ENCODE assay signal across 11 cellular contexts in genomic region chr15:58773024-58773423, GRCh38. TPM values are rescaled to one million over a fixed set of nuclear protein-coding genes. Genes with fewer than 3 reads are reported as not detected.
DNase-seq lines count a peak whose midpoint lies in the region; ATAC-seq and TF ChIP-seq lines count a peak whose summit lies in the region.
"Had no signal": no experiment of that assay in that cellular context is flagged by ENCODE, and none has a peak within 500 bp of the region (broad histone marks: within the 10 kb centered on the region; RNA-seq: fewer than 3 reads in every experiment).

No MANE protein-coding gene starts in this region.

- peak overlapping the region; percentile 92 for H3K4me3 Mint-ChIP-seq in CD8-positive, alpha-beta T cell
- H3K4me3 Mint-ChIP-seq in T-helper 17 cell = no peak overlapping the region

- DNase-seq in CD8-positive, alpha-beta T cell = no peak
- no peak for DNase-seq in epithelial cell of proximal tubule (ENCODE audit: low read depth)
- DNase-seq in psoas muscle = no peak
- DNase-seq in substantia nigra (lab: John Stamatoyannopoulos, UW) = no peak
- DNase-seq in NCI-H345 (lab: John Stamatoyannopoulos, UW) = no peak
- no peak for DNase-seq in T-helper 17 cell
- DNase-seq in stimulated activated naive CD8-positive, alpha-beta T cell treated with anti-CD3 and anti-CD28 coated beads, Interleukin-15, Interleukin-2, amounts not matched to agents 100 U/mL and 50 U/mL, for 24 hours = no peak
- DNase-seq: activated CD4-positive, alpha-beta T cell treated with anti-CD3 and anti-CD28 coated beads, Interleukin-2, amount 50 U/mL, for 48 hours; effector CD4-positive, alpha-beta T cell; NCI-H2171 treated with DMSO at 0.1 percent for 48 hours had no signal

- H3K9me2 ChIP-seq in OCI-LY1 (ENCODE audit: low read depth, low read length) = no peaks in the 10 kb centered on the region

- 68 to 76% (median 72%) methylated on average over 4 of the region's 4 CpGs for WGBS in psoas muscle, 3 donors

- no peaks in the 10 kb centered on the region for H3K36me3 ChIP-seq in CD8-positive, alpha-beta T cell (ENCODE audit: insufficient read depth, low read length)
- H3K36me3 ChIP-seq in OCI-LY1 (ENCODE audit: insufficient read depth, low read length) = no peaks in the 10 kb centered on the region
- H3K36me3 ChIP-seq in psoas muscle (ENCODE audit: insufficient read depth in 1 of 2, low read depth in 1 of 2) = no peaks in the 10 kb centered on the region

- H3K4me2 ChIP-seq in OCI-LY1 (ENCODE audit: low read length) = peak overlapping the region; percentile 97

- no peak overlapping the region for H3K4me3 ChIP-seq in CD8-positive, alpha-beta T cell (ENCODE audit: low read depth, low read length)
- H3K4me3 ChIP-seq in OCI-LY1 (ENCODE audit: low read depth, low read length, poor library complexity, severe bottlenecking) (peak overlapping the region; percentile 84), epithelial cell of proximal tubule (ENCODE audit: low read depth, low read length) (peak overlapping the region; percentile 85), psoas muscle (peak overlapping the region; percentile 97)

- peak overlapping the region; percentile 81 for H3K9ac ChIP-seq in OCI-LY1 (ENCODE audit: low read length)

- intact Hi-C loops in CD8-positive, alpha-beta T cell (cut with DNase I, micrococcal nuclease) = loop anchor here (10.0 kb wide), 3 partner anchors 332 to 912 kb away; partner anchors contain the start of genes BNIP2 (in 1 of the 2), CCNB2 (in 1 of the 2) and GTF2A2 (in 1 of the 2)
- intact Hi-C loops in psoas muscle (cut with DNase I) = loop anchor here in 1 of 2 donors (5.0 kb wide), 1 partner anchor 546 kb away; no protein-coding TSS in a partner anchor

- no peak overlapping the region for H2AFZ ChIP-seq in OCI-LY1 (ENCODE audit: low read length)

- POLR2A ChIA-PET in CD8-positive, alpha-beta T cell (lab: Charles Lee) = no interaction called here

- peaks cover 38% of the 10 kb centered on the region for H3K4me1 ChIP-seq in CD8-positive, alpha-beta T cell (ENCODE audit: insufficient read depth, low read length)
- H3K4me1 ChIP-seq in OCI-LY1 (ENCODE audit: insufficient read depth, low read length, severe bottlenecking) = peaks cover 49% of the 10 kb centered on the region
- peaks cover 34% of the 10 kb centered on the region for H3K4me1 ChIP-seq in psoas muscle

- H3F3A ChIP-seq in OCI-LY1 (ENCODE audit: insufficient read depth, low read length) = no peaks in the 10 kb centered on the region

- peaks cover 29% of the 10 kb centered on the region for H3K4me1 Mint-ChIP-seq in CD8-positive, alpha-beta T cell (ENCODE audit: low read depth)
- H3K4me1 Mint-ChIP-seq in T-helper 17 cell = peaks cover 12% of the 10 kb centered on the region

- peaks cover 8% of the 10 kb centered on the region for H3K36me3 Mint-ChIP-seq in CD8-positive, alpha-beta T cell
- H3K36me3 Mint-ChIP-seq in T-helper 17 cell (ENCODE audit: low read depth) = peaks cover 3% of the 10 kb centered on the region

- no peaks in the 10 kb centered on the region for H3K9me3 ChIP-seq in CD8-positive, alpha-beta T cell (ENCODE audit: low read length)
- H3K9me3 ChIP-seq in OCI-LY1 (ENCODE audit: low read length) (no peaks in the 10 kb centered on the region), psoas muscle (no peaks in the 10 kb centered on the region), T-helper 17 cell (ENCODE audit: control insufficient read depth, low read length, poor library complexity, severe bottlenecking) (no peaks in the 10 kb centered on the region)

- H3K27ac Mint-ChIP-seq in CD8-positive, alpha-beta T cell = no peak overlapping the region
- no peak overlapping the region for H3K27ac Mint-ChIP-seq in T-helper 17 cell

- no peak for ATAC-seq in CD8-positive, alpha-beta T cell
- ATAC-seq in psoas muscle (no peak), T-helper 17 cell (no peak)
- ATAC-seq in stimulated activated naive CD8-positive, alpha-beta T cell treated with anti-CD3 and anti-CD28 coated beads, Interleukin-15, Interleukin-2, amounts not matched to agents 100 U/mL and 50 U/mL, for 24 hours = no peak

- H4K20me1 ChIP-seq in OCI-LY1 (ENCODE audit: insufficient read depth, low read length) = no peaks in the 10 kb centered on the region

- peaks cover 50% of the 10 kb centered on the region for H3K79me2 ChIP-seq in OCI-LY1 (ENCODE audit: insufficient read depth, low read length)

- H3K9me3 Mint-ChIP-seq in CD8-positive, alpha-beta T cell = no peaks in the 10 kb centered on the region

- CTCF ChIA-PET in CD8-positive, alpha-beta T cell (lab: Charles Lee) = interaction anchor here (0.6 kb wide), 1 partner anchor 17 kb away, joined by 3 read pairs; no protein-coding TSS in a partner anchor

- H3K27ac ChIP-seq in CD8-positive, alpha-beta T cell (ENCODE audit: low read depth, low read length) = no peak overlapping the region
- H3K27ac ChIP-seq in OCI-LY1 (ENCODE audit: low read depth, low read length, poor library complexity, severe bottlenecking) = peak overlapping the region; percentile 5
- H3K27ac ChIP-seq in psoas muscle = no peak overlapping the region
- H3K27ac ChIP-seq in substantia nigra (ENCODE audit: low read depth, low read length, poor library complexity, severe bottlenecking) = no peak overlapping the region

- H3K27me3 Mint-ChIP-seq in CD8-positive, alpha-beta T cell (ENCODE audit: low read depth) = no peaks in the 10 kb centered on the region
- H3K27me3 Mint-ChIP-seq in T-helper 17 cell = no peaks in the 10 kb centered on the region

- no peaks in the 10 kb centered on the region for H3K27me3 ChIP-seq in CD8-positive, alpha-beta T cell (ENCODE audit: insufficient read depth, low read length)
- H3K27me3 ChIP-seq in OCI-LY1 (ENCODE audit: insufficient read depth, low read length) (no peaks in the 10 kb centered on the region), psoas muscle (ENCODE audit: insufficient read depth in 3 of 3, low read length in 2 of 3) (no peaks in the 10 kb centered on the region)

- TF ChIP-seq CTCF in CD8-positive, alpha-beta T cell (IDR thresholded peaks at IDR 0.05) = no peak
- TF ChIP-seq CTCF in OCI-LY1 (IDR thresholded peaks at IDR 0.05; ENCODE audit: low read length) = no peak
- TF ChIP-seq CTCF in epithelial cell of proximal tubule (conservative IDR thresholded peaks at IDR 0.05; ENCODE audit: low read depth, low read length) = no peak
- no peak for TF ChIP-seq CTCF in psoas muscle (IDR thresholded peaks at IDR 0.05)

RNA-seq across cellular contexts. Expression of gene MINDY2, which starts 1.9 kb away (rescaled TPM):
- total RNA-seq in CD8-positive, alpha-beta T cell = 1 to 10 TPM; 4.7 to 4.9 TPM
- 10.1 and 20.9 TPM in 2 replicates for total RNA-seq in epithelial cell of proximal tubule
- 10 to 100 TPM in 1 of 4 donors, 1 to 10 TPM in 3; 6.0 to 11.3 (median 8.5) TPM for total RNA-seq in psoas muscle
- polyA plus RNA-seq in psoas muscle = 1 to 10 TPM; 3.3 to 6.0 (median 3.4) TPM
- 10 to 100 TPM; 13.3 to 17.9 TPM for total RNA-seq in T-helper 17 cell

RNA-seq across cellular contexts. Expression of gene ADAM10, which starts 23.5 kb away (rescaled TPM):
- 10 to 100 TPM; 64.2 to 67.8 TPM for total RNA-seq in CD8-positive, alpha-beta T cell
- total RNA-seq in epithelial cell of proximal tubule (76.3 and 106 TPM in 2 replicates), psoas muscle (10 to 100 TPM; 33.1 to 37.9 (median 36.5) TPM), T-helper 17 cell (100 to 1,000 TPM; 137 to 142 TPM)
- polyA plus RNA-seq in psoas muscle = 10 to 100 TPM in 2 of 3 donors, 1 to 10 TPM in 1; 7.9 to 24.7 (median 10.8) TPM
